Comparison of ENCODE assay signal across 3 cellular contexts in genomic region chr5:1295650-1296037, GRCh38.
TF ChIP-seq lines count a peak whose summit lies in the region.

No MANE protein-coding gene starts in this region.

TF ChIP-seq in SK-N-SH, 30 proteins besides CTCF, POLR2A, EP300 and RAD21:
- TF ChIP-seq GATA2 (CRISPR knock-in tag; IDR thresholded peaks at IDR 0.05) (no peak), EZH2phosphoT487 (IDR thresholded peaks at IDR 0.05; ENCODE audit: borderline replicate concordance, low read depth) (no peak), SMC3 (IDR thresholded peaks at IDR 0.05; ENCODE audit: low read depth, low read length) (no peak), USF1 (IDR thresholded peaks at IDR 0.05; ENCODE audit: borderline replicate concordance, low read depth) (no peak), TAF1 (IDR thresholded peaks at IDR 0.05; ENCODE audit: borderline replicate concordance, low read depth, low read length) (no peak), FOXJ3 (CRISPR knock-in tag; IDR thresholded peaks at IDR 0.05) (no peak), JUND (IDR thresholded peaks at IDR 0.05) (no peak), MEF2A (IDR thresholded peaks at IDR 0.05; ENCODE audit: borderline replicate concordance, low read depth) (no peak), YY1 (IDR thresholded peaks at IDR 0.05; ENCODE audit: low read depth) (no peak)
- TF ChIP-seq, protein P1, sequence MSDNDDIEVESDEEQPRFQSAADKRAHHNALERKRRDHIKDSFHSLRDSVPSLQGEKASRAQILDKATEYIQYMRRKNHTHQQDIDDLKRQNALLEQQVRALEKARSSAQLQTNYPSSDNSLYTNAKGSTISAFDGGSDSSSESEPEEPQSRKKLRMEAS (IDR thresholded peaks at IDR 0.05; ENCODE audit: low read depth) = no peak

TF ChIP-seq in SK-N-SH treated with all-trans-retinoic acid at 6 μM for 48 hours, 23 proteins besides CTCF, POLR2A, EP300 and RAD21:
- no peak for TF ChIP-seq RARB (CRISPR knock-in tag; IDR thresholded peaks at IDR 0.05)
- no peak for TF ChIP-seq CSRNP3 (CRISPR knock-in tag; IDR thresholded peaks at IDR 0.05)
- no peak for TF ChIP-seq PATZ1 (CRISPR knock-in tag; IDR thresholded peaks at IDR 0.05; ENCODE audit: borderline replicate concordance)
- no peak for TF ChIP-seq ZFP3 (CRISPR knock-in tag; IDR thresholded peaks at IDR 0.05)
- TF ChIP-seq ZC3H10 (CRISPR knock-in tag; IDR thresholded peaks at IDR 0.05) = no peak
- no peak for TF ChIP-seq CSDC2 (CRISPR knock-in tag; IDR thresholded peaks at IDR 0.05)
- TF ChIP-seq TSHZ2 (CRISPR knock-in tag; IDR thresholded peaks at IDR 0.05) = no peak

TF ChIP-seq in H1, 55 proteins besides CTCF, POLR2A, EP300 and RAD21:
- TF ChIP-seq NANOG (IDR thresholded peaks at IDR 0.05; ENCODE audit: insufficient read depth, low read depth, low read length, poor library complexity, severe bottlenecking) (no peak), ASH2L (IDR thresholded peaks at IDR 0.05; ENCODE audit: low read length) (peak; percentile 28), HDAC2 (IDR thresholded peaks at IDR 0.05; ENCODE audit: borderline replicate concordance in 1 of 2, low read depth in 2 of 2, low read length in 2 of 2) (no peak), RNF2 (IDR thresholded peaks at IDR 0.05; ENCODE audit: borderline replicate concordance, low read depth, low read length, missing control alignments, poor library complexity, severe bottlenecking) (peak; percentile 72), JUN (IDR thresholded peaks at IDR 0.05; ENCODE audit: low read depth, low read length) (no peak), ZNF274 (IDR thresholded peaks at IDR 0.05; ENCODE audit: borderline replicate concordance, extremely low read depth, low read length) (no peak), CREB1 (IDR thresholded peaks at IDR 0.05) (0 out of 2 replicates have a peak, but pooled peaks have one; percentile 0), EGR1 (IDR thresholded peaks at IDR 0.05; ENCODE audit: borderline replicate concordance, low read depth, low read length) (no peak), NRF1 (IDR thresholded peaks at IDR 0.05; ENCODE audit: low read depth, low read length) (no peak)
- TF ChIP-seq, protein P2, sequence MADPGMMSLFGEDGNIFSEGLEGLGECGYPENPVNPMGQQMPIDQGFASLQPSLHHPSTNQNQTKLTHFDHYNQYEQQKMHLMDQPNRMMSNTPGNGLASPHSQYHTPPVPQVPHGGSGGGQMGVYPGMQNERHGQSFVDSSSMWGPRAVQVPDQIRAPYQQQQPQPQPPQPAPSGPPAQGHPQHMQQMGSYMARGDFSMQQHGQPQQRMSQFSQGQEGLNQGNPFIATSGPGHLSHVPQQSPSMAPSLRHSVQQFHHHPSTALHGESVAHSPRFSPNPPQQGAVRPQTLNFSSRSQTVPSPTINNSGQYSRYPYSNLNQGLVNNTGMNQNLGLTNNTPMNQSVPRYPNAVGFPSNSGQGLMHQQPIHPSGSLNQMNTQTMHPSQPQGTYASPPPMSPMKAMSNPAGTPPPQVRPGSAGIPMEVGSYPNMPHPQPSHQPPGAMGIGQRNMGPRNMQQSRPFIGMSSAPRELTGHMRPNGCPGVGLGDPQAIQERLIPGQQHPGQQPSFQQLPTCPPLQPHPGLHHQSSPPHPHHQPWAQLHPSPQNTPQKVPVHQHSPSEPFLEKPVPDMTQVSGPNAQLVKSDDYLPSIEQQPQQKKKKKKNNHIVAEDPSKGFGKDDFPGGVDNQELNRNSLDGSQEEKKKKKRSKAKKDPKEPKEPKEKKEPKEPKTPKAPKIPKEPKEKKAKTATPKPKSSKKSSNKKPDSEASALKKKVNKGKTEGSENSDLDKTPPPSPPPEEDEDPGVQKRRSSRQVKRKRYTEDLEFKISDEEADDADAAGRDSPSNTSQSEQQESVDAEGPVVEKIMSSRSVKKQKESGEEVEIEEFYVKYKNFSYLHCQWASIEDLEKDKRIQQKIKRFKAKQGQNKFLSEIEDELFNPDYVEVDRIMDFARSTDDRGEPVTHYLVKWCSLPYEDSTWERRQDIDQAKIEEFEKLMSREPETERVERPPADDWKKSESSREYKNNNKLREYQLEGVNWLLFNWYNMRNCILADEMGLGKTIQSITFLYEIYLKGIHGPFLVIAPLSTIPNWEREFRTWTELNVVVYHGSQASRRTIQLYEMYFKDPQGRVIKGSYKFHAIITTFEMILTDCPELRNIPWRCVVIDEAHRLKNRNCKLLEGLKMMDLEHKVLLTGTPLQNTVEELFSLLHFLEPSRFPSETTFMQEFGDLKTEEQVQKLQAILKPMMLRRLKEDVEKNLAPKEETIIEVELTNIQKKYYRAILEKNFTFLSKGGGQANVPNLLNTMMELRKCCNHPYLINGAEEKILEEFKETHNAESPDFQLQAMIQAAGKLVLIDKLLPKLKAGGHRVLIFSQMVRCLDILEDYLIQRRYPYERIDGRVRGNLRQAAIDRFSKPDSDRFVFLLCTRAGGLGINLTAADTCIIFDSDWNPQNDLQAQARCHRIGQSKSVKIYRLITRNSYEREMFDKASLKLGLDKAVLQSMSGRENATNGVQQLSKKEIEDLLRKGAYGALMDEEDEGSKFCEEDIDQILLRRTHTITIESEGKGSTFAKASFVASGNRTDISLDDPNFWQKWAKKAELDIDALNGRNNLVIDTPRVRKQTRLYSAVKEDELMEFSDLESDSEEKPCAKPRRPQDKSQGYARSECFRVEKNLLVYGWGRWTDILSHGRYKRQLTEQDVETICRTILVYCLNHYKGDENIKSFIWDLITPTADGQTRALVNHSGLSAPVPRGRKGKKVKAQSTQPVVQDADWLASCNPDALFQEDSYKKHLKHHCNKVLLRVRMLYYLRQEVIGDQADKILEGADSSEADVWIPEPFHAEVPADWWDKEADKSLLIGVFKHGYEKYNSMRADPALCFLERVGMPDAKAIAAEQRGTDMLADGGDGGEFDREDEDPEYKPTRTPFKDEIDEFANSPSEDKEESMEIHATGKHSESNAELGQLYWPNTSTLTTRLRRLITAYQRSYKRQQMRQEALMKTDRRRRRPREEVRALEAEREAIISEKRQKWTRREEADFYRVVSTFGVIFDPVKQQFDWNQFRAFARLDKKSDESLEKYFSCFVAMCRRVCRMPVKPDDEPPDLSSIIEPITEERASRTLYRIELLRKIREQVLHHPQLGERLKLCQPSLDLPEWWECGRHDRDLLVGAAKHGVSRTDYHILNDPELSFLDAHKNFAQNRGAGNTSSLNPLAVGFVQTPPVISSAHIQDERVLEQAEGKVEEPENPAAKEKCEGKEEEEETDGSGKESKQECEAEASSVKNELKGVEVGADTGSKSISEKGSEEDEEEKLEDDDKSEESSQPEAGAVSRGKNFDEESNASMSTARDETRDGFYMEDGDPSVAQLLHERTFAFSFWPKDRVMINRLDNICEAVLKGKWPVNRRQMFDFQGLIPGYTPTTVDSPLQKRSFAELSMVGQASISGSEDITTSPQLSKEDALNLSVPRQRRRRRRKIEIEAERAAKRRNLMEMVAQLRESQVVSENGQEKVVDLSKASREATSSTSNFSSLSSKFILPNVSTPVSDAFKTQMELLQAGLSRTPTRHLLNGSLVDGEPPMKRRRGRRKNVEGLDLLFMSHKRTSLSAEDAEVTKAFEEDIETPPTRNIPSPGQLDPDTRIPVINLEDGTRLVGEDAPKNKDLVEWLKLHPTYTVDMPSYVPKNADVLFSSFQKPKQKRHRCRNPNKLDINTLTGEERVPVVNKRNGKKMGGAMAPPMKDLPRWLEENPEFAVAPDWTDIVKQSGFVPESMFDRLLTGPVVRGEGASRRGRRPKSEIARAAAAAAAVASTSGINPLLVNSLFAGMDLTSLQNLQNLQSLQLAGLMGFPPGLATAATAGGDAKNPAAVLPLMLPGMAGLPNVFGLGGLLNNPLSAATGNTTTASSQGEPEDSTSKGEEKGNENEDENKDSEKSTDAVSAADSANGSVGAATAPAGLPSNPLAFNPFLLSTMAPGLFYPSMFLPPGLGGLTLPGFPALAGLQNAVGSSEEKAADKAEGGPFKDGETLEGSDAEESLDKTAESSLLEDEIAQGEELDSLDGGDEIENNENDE (IDR thresholded peaks at IDR 0.05; ENCODE audit: insufficient replicate concordance, low read length) = no peak
- TF ChIP-seq, protein P1 (IDR thresholded peaks at IDR 0.05) = peak; percentile 41; the same call in 1 of the 2 replicates
- TF ChIP-seq, protein P3, sequence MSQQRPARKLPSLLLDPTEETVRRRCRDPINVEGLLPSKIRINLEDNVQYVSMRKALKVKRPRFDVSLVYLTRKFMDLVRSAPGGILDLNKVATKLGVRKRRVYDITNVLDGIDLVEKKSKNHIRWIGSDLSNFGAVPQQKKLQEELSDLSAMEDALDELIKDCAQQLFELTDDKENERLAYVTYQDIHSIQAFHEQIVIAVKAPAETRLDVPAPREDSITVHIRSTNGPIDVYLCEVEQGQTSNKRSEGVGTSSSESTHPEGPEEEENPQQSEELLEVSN (IDR thresholded peaks at IDR 0.05) = peak; percentile 95
- TF ChIP-seq, protein P4, sequence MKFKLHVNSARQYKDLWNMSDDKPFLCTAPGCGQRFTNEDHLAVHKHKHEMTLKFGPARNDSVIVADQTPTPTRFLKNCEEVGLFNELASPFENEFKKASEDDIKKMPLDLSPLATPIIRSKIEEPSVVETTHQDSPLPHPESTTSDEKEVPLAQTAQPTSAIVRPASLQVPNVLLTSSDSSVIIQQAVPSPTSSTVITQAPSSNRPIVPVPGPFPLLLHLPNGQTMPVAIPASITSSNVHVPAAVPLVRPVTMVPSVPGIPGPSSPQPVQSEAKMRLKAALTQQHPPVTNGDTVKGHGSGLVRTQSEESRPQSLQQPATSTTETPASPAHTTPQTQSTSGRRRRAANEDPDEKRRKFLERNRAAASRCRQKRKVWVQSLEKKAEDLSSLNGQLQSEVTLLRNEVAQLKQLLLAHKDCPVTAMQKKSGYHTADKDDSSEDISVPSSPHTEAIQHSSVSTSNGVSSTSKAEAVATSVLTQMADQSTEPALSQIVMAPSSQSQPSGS (IDR thresholded peaks at IDR 0.05; ENCODE audit: low read length) = no peak
